17 cellular contexts compared by ENCODE assay signal in the genomic region with DNA sequence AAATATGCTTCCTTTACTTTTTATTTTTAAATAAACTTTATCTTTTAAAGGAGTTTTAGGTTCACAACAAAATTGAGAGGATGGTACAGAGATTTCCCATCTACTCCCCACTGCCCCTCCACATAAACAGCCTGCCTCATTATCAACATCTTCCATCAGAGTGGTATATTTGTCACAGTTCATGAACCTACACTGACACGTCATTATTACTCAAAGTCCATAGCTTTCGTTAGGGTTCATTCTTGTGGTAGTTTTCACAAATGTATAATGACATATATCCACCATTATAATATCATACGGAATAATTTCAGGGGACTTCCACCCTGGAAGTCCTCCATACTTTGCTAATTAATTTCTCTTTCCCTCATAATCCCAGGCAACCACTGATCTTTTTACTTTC.
"Had no signal": no experiment of that assay in that cellular context is flagged by ENCODE, and none has a peak within 500 bp of the region (broad histone marks: within the 10 kb centered on the region; RNA-seq: fewer than 3 reads in every experiment).

No MANE protein-coding gene starts in this region.

- DNase-seq: cortex of kidney; dorsolateral prefrontal cortex; effector CD8-positive, alpha-beta T cell; heart left ventricle; hippocampal formation; kidney glomerular epithelial cell; natural killer cell; posterior cingulate gyrus; sigmoid colon; stimulated activated naive CD4-positive, alpha-beta T cell; stomach; substantia nigra; transverse colon had no signal

- ATAC-seq: heart left ventricle, natural killer cell had no signal

- H3K4me1 ChIP-seq: sigmoid colon, stomach, transverse colon had no signal

- H3K27ac ChIP-seq: dorsolateral prefrontal cortex, heart left ventricle, sigmoid colon, skin epidermis, stomach, thoracic aorta, transverse colon had no signal

- FAIRE-seq: frontal cortex, islet of Langerhans had no signal

- H3K27me3 ChIP-seq: dorsolateral prefrontal cortex, heart left ventricle, sigmoid colon, stomach, transverse colon had no signal
